15 cellular contexts compared by ENCODE assay signal in the genomic region with DNA sequence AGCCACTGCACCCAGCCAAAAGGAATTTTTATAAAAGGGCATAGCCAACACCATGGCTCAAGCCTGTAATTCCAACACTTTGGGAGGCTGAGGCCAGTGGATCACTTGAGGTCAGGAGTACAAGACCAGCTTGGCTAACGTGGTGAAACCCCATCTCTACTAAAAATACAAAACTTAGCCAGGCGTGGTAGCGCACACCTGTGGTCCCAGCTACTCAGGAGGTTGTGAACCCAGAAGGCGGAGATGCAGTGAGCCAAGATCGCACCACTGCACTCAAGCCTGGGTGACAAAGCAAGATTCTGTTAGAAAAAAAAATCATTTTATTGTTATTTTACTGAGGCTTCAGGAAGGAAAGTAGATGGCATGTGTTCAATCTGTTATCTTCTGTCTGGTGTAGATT. TPM values are rescaled to one million over a fixed set of nuclear protein-coding genes. Genes with fewer than 3 reads are reported as not detected.
DNase-seq lines count a peak whose midpoint lies in the region; ATAC-seq and TF ChIP-seq lines count a peak whose summit lies in the region.
"Had no signal": no experiment of that assay in that cellular context is flagged by ENCODE, and none has a peak within 500 bp of the region (broad histone marks: within the 10 kb centered on the region; RNA-seq: fewer than 3 reads in every experiment).

No MANE protein-coding gene starts in this region.

- H3K4me3 Mint-ChIP-seq in stimulated activated memory B cell treated with anti-CD40 and anti-IgM and Interleukin-4, amounts not matched to agents 10 μg/mL and 1 μg/mL and 100 μg/mL, for 72 hours, result no peak overlapping the region
- H3K4me3 Mint-ChIP-seq: activated CD4-positive, alpha-beta memory T cell treated with anti-CD3 and anti-CD28 coated beads for 36 hours; CD4-positive, CD25-positive, alpha-beta regulatory T cell; endodermal cell had no signal

- peak; percentile 70 for ATAC-seq in GM19023 (IDR thresholded peaks at IDR 0.05; ENCODE audit: unreplicated experiment)
- peak; percentile 77 for ATAC-seq in GM21717 (IDR thresholded peaks at IDR 0.05; ENCODE audit: unreplicated experiment)
- peak; percentile 62 for ATAC-seq in HG03135 (IDR thresholded peaks at IDR 0.05; ENCODE audit: unreplicated experiment)
- ATAC-seq in stimulated activated memory B cell treated with anti-CD40 and anti-IgM and Interleukin-4, amounts not matched to agents 10 μg/mL and 1 μg/mL and 100 μg/mL, for 72 hours, result peak; percentile 65

- peaks cover 7% of the 10 kb centered on the region for H3K27me3 Mint-ChIP-seq in stimulated activated memory B cell treated with anti-CD40 and anti-IgM and Interleukin-4, amounts not matched to agents 10 μg/mL and 1 μg/mL and 100 μg/mL, for 72 hours
- H3K27me3 Mint-ChIP-seq: activated CD4-positive, alpha-beta memory T cell treated with anti-CD3 and anti-CD28 coated beads for 36 hours; CD4-positive, CD25-positive, alpha-beta regulatory T cell had no signal

- no peak for DNase-seq in NCI-H526 treated with DMSO at 0.1 percent for 48 hours (lab: John Stamatoyannopoulos, UW)
- no peak for DNase-seq in retina
- no peak for DNase-seq in SK-N-DZ (ENCODE audit: low spot score)
- no peak for DNase-seq in erythroblast (lab: John Stamatoyannopoulos, UW)
- DNase-seq: activated CD4-positive, alpha-beta memory T cell treated with anti-CD3 and anti-CD28 coated beads for 36 hours; activated gamma-delta T cell; CD4-positive, CD25-positive, alpha-beta regulatory T cell; endodermal cell; kidney; NCI-H345; Peyer's patch had no signal

- H3K27ac Mint-ChIP-seq in stimulated activated memory B cell treated with anti-CD40 and anti-IgM and Interleukin-4, amounts not matched to agents 10 μg/mL and 1 μg/mL and 100 μg/mL, for 72 hours, result no peak overlapping the region
- H3K27ac Mint-ChIP-seq: activated CD4-positive, alpha-beta memory T cell treated with anti-CD3 and anti-CD28 coated beads for 36 hours; CD4-positive, CD25-positive, alpha-beta regulatory T cell; endodermal cell had no signal

- H3K9me3 Mint-ChIP-seq in stimulated activated memory B cell treated with anti-CD40 and anti-IgM and Interleukin-4, amounts not matched to agents 10 μg/mL and 1 μg/mL and 100 μg/mL, for 72 hours, result no peaks in the 10 kb centered on the region
- H3K9me3 Mint-ChIP-seq: activated CD4-positive, alpha-beta memory T cell treated with anti-CD3 and anti-CD28 coated beads for 36 hours had no signal

- TF ChIP-seq POLR2A in erythroblast (IDR thresholded peaks at IDR 0.05; ENCODE audit: low read length), result no peak

- H3K4me1 Mint-ChIP-seq in stimulated activated memory B cell treated with anti-CD40 and anti-IgM and Interleukin-4, amounts not matched to agents 10 μg/mL and 1 μg/mL and 100 μg/mL, for 72 hours, result peaks cover 18% of the 10 kb centered on the region

- peaks cover 6% of the 10 kb centered on the region for H3K36me3 Mint-ChIP-seq in stimulated activated memory B cell treated with anti-CD40 and anti-IgM and Interleukin-4, amounts not matched to agents 10 μg/mL and 1 μg/mL and 100 μg/mL, for 72 hours
- H3K36me3 Mint-ChIP-seq: activated CD4-positive, alpha-beta memory T cell treated with anti-CD3 and anti-CD28 coated beads for 36 hours had no signal

RNA-seq across cellular contexts. Expression of gene FOXO1, which starts 31.3 kb away (rescaled TPM):
- polyA plus RNA-seq in SK-N-DZ (2014; cell fraction: cytosol; rRNA removed), result 0.42 TPM in 2 replicates
- 0.17 and 0.37 TPM in 2 replicates for polyA plus RNA-seq in SK-N-DZ (2014; cell fraction: nucleus; rRNA removed)
